Comparison of ENCODE assay signal across 1 cellular context in genomic region chr12:132866251-132866828, GRCh38.
TF ChIP-seq lines count a peak whose summit lies in the region.

No MANE protein-coding gene starts in this region.

TF ChIP-seq in HepG2, 621 proteins besides CTCF, POLR2A, EP300 and RAD21 (continued from another document and continues in another):
- TF ChIP-seq ZNF646 (CRISPR knock-in tag; IDR thresholded peaks at IDR 0.05) = peak; percentile 85
- TF ChIP-seq SRSF9 (IDR thresholded peaks at IDR 0.05; ENCODE audit: borderline replicate concordance, insufficient read depth, low read depth, low read length, poor library complexity, severe bottlenecking) = no peak
- no peak for TF ChIP-seq ZNF253 (CRISPR knock-in tag; IDR thresholded peaks at IDR 0.05; ENCODE audit: borderline replicate concordance)
- TF ChIP-seq NCOR1 (IDR thresholded peaks at IDR 0.05; ENCODE audit: borderline replicate concordance, low read length) = peak; percentile 89
- no peak for TF ChIP-seq ZFP36 (IDR thresholded peaks at IDR 0.05; ENCODE audit: borderline replicate concordance, low read depth, low read length, partially characterized antibody)
- no peak for TF ChIP-seq RERE (CRISPR knock-in tag; IDR thresholded peaks at IDR 0.05; ENCODE audit: low read depth)
- TF ChIP-seq FOXA1 (IDR thresholded peaks at IDR 0.05) = no peak
- 0 out of 2 replicates have a peak, but pooled peaks have one; percentile 22 for TF ChIP-seq FOXA1 (CRISPR knock-in tag; IDR thresholded peaks at IDR 0.05)
- peak; percentile 74 for TF ChIP-seq CEBPG (CRISPR knock-in tag; IDR thresholded peaks at IDR 0.05)
- TF ChIP-seq JUNB (CRISPR knock-in tag; IDR thresholded peaks at IDR 0.05; ENCODE audit: borderline replicate concordance) = 0 out of 2 replicates have a peak, but pooled peaks have one; percentile 15
- no peak for TF ChIP-seq ZXDC (CRISPR knock-in tag; IDR thresholded peaks at IDR 0.05)
- no peak for TF ChIP-seq TBP (CRISPR knock-in tag; IDR thresholded peaks at IDR 0.05)
- peak; percentile 57; the same call in 1 of the 2 replicates for TF ChIP-seq KDM1A (CRISPR knock-in tag; IDR thresholded peaks at IDR 0.05)
- no peak for TF ChIP-seq NR0B2 (CRISPR knock-in tag; IDR thresholded peaks at IDR 0.05)
- peak; percentile 49; the same call in 1 of the 2 replicates for TF ChIP-seq CBX5 (CRISPR knock-in tag; IDR thresholded peaks at IDR 0.05; ENCODE audit: borderline replicate concordance)
- no peak for TF ChIP-seq ZNF564 (CRISPR knock-in tag; IDR thresholded peaks at IDR 0.05)
- TF ChIP-seq ZNF281 (CRISPR knock-in tag; IDR thresholded peaks at IDR 0.05; ENCODE audit: borderline replicate concordance) = 0 out of 2 replicates have a peak, but pooled peaks have one; percentile 47
- peak; percentile 36 for TF ChIP-seq TEAD3 (CRISPR knock-in tag; optimal IDR thresholded peaks at IDR 0.05; ENCODE audit: borderline replicate concordance)
- 0 out of 2 replicates have a peak, but pooled peaks have one; percentile 27 for TF ChIP-seq CHD4 (IDR thresholded peaks at IDR 0.05; ENCODE audit: borderline replicate concordance, low read length)
- TF ChIP-seq TBX3 (IDR thresholded peaks at IDR 0.05; ENCODE audit: borderline replicate concordance) = peak; percentile 62; the same call in 1 of the 2 replicates
- peak; percentile 75; the same call in 1 of the 2 replicates for TF ChIP-seq ZMYM2 (CRISPR knock-in tag; IDR thresholded peaks at IDR 0.05)
- no peak for TF ChIP-seq TRAFD1 (CRISPR knock-in tag; IDR thresholded peaks at IDR 0.05; ENCODE audit: borderline replicate concordance)
- TF ChIP-seq ZNF207 (IDR thresholded peaks at IDR 0.05; ENCODE audit: borderline replicate concordance) = 0 out of 2 replicates have a peak, but pooled peaks have one; percentile 67
- no peak for TF ChIP-seq HMGXB4 (CRISPR knock-in tag; IDR thresholded peaks at IDR 0.05; ENCODE audit: borderline replicate concordance in 1 of 2, low read depth in 1 of 2)
- TF ChIP-seq SMAD9 (CRISPR knock-in tag; IDR thresholded peaks at IDR 0.05) = no peak
- TF ChIP-seq ZNF275 (CRISPR knock-in tag; IDR thresholded peaks at IDR 0.05; ENCODE audit: borderline replicate concordance) = no peak
- TF ChIP-seq EHMT2 (IDR thresholded peaks at IDR 0.05; ENCODE audit: borderline replicate concordance, low read depth, low read length) = no peak
- TF ChIP-seq IRF1 (CRISPR knock-in tag; IDR thresholded peaks at IDR 0.05; ENCODE audit: low read depth) = no peak
- no peak for TF ChIP-seq ZNF709 (CRISPR knock-in tag; IDR thresholded peaks at IDR 0.05)
- TF ChIP-seq CEBPB (IDR thresholded peaks at IDR 0.05; ENCODE audit: borderline replicate concordance, low read depth, low read length) = peak; percentile 94
